ENCODE assay signal across 1 cellular context in genomic region chr11:78209478-78209877, GRCh38.
TF ChIP-seq lines count a peak whose summit lies in the region.

No MANE protein-coding gene starts in this region.

TF ChIP-seq in K562, 482 proteins besides CTCF, POLR2A, EP300 and RAD21:
- TF ChIP-seq ZNF280A (IDR thresholded peaks at IDR 0.05; ENCODE audit: low read depth, partially characterized antibody) (no peak), ZNF175 (CRISPR knock-in tag; IDR thresholded peaks at IDR 0.05; ENCODE audit: low read depth) (no peak), POLR2G (IDR thresholded peaks at IDR 0.05; ENCODE audit: low read depth, low read length) (peak; percentile 52; the same call in 1 of the 2 replicates), FOXA1 (IDR thresholded peaks at IDR 0.05; ENCODE audit: borderline replicate concordance) (no peak), CTBP1 (IDR thresholded peaks at IDR 0.05; ENCODE audit: borderline replicate concordance) (no peak), ZFP91 (CRISPR knock-in tag; IDR thresholded peaks at IDR 0.05) (no peak), KLF6 (CRISPR knock-in tag; IDR thresholded peaks at IDR 0.05; ENCODE audit: borderline replicate concordance) (no peak), TCF7L2 (IDR thresholded peaks at IDR 0.05; ENCODE audit: low read depth, low read length) (no peak), CBFA2T2 (conservative IDR thresholded peaks at IDR 0.05) (no peak), BRF1 (IDR thresholded peaks at IDR 0.05; ENCODE audit: borderline replicate concordance, extremely low read depth, insufficient read length) (no peak), PML (IDR thresholded peaks at IDR 0.05; ENCODE audit: low read length) (no peak), PTBP1 (IDR thresholded peaks at IDR 0.05; ENCODE audit: low read depth, low read length) (peak; percentile 68; the same call in 1 of the 2 replicates), PRMT5 (CRISPR knock-in tag; IDR thresholded peaks at IDR 0.05) (no peak), HDAC1 (IDR thresholded peaks at IDR 0.05) (no peak), CC2D1A (IDR thresholded peaks at IDR 0.05) (no peak), ESRRA (IDR thresholded peaks at IDR 0.05; ENCODE audit: borderline replicate concordance, low read depth) (no peak), ZNF507 (tag; conservative IDR thresholded peaks at IDR 0.05) (no peak)
TF ChIP-seq in K562: peak in this region for 2.
